In genomic region chr2:233418761-233419625, GRCh38 we compare ENCODE assay signal across 9 cellular contexts.
DNase-seq lines count a peak whose midpoint lies in the region; ATAC-seq and TF ChIP-seq lines count a peak whose summit lies in the region.
"Had no signal": no experiment of that assay in that cellular context is flagged by ENCODE, and none has a peak within 500 bp of the region (broad histone marks: within the 10 kb centered on the region; RNA-seq: fewer than 3 reads in every experiment).

No MANE protein-coding gene starts in this region.

- TF ChIP-seq CTCF in fibroblast of mammary gland (conservative IDR thresholded peaks at IDR 0.05; ENCODE audit: control insufficient read depth, insufficient read depth, low read depth, low read length), result no peak

- H3K4me1 Mint-ChIP-seq in activated CD4-positive, alpha-beta T cell treated with anti-CD3 and anti-CD28 coated beads, Interleukin-2, amount 10 ng/mL, durations not matched to agents 24 days and 14 days, result peaks cover 87% of the 10 kb centered on the region

- no peak overlapping the region for H3K4me3 ChIP-seq in fibroblast of mammary gland (ENCODE audit: control insufficient read depth, low read depth, low read length)
- H3K4me3 ChIP-seq: SK-N-MC had no signal

- peak overlapping the region; percentile 83 for H3K27ac Mint-ChIP-seq in activated CD4-positive, alpha-beta T cell treated with anti-CD3 and anti-CD28 coated beads, Interleukin-2, amount 10 ng/mL, durations not matched to agents 24 days and 14 days

- intact Hi-C loops in activated CD4-positive, alpha-beta T cell treated with anti-CD3 and anti-CD28 coated beads, Interleukin-2, amount 10 ng/mL, durations not matched to agents 24 days and 14 days (cut with micrococcal nuclease), result loop anchor here (2.0 kb wide), 2 partner anchors 14 to 24 kb away; no protein-coding TSS in a partner anchor

- peak overlapping the region; percentile 82 for H3K4me3 Mint-ChIP-seq in activated CD4-positive, alpha-beta T cell treated with anti-CD3 and anti-CD28 coated beads, Interleukin-2, amount 10 ng/mL, durations not matched to agents 24 days and 14 days

- peak; percentile 47 for ATAC-seq in GM19035 (IDR thresholded peaks at IDR 0.05; ENCODE audit: unreplicated experiment)
- peak; percentile 36 for ATAC-seq in HG03196 (IDR thresholded peaks at IDR 0.05; ENCODE audit: unreplicated experiment)
- ATAC-seq in GM18520 (IDR thresholded peaks at IDR 0.05; ENCODE audit: unreplicated experiment), result no peak
- no peak for ATAC-seq in HG03565 (IDR thresholded peaks at IDR 0.05; ENCODE audit: unreplicated experiment)

- H3K9me3 Mint-ChIP-seq in activated CD4-positive, alpha-beta T cell treated with anti-CD3 and anti-CD28 coated beads, Interleukin-2, amount 10 ng/mL, durations not matched to agents 24 days and 14 days, result peaks cover 3% of the 10 kb centered on the region

- H3K27me3 Mint-ChIP-seq in activated CD4-positive, alpha-beta T cell treated with anti-CD3 and anti-CD28 coated beads, Interleukin-2, amount 10 ng/mL, durations not matched to agents 24 days and 14 days, result peaks cover 2% of the 10 kb centered on the region

- H3K36me3 Mint-ChIP-seq in activated CD4-positive, alpha-beta T cell treated with anti-CD3 and anti-CD28 coated beads, Interleukin-2, amount 10 ng/mL, durations not matched to agents 24 days and 14 days (ENCODE audit: low read depth), result peaks cover 36% of the 10 kb centered on the region

- DNase-seq in activated CD4-positive, alpha-beta T cell treated with anti-CD3 and anti-CD28 coated beads, Interleukin-2, amount 10 ng/mL, durations not matched to agents 24 days and 14 days, result peak; percentile 83
- DNase-seq in fibroblast of mammary gland (ENCODE audit: low read depth) (peak; percentile 24), cerebellum (ENCODE audit: low spot score) (no peak)
- peak; percentile 48 to 57 for DNase-seq in stimulated activated CD4-positive, alpha-beta T cell treated with anti-CD3 and anti-CD28 coated beads, Interleukin-2, amount 100 ng/mL, for 24 hours

Comparison
In these comparisons a context has a peak if more than half of its experiments do, and no peak if none do; other contexts are left out.
1. ATAC-seq: peak in GM19035 (single experiment) and HG03196 (single experiment); none in GM18520 (single experiment) and HG03565 (single experiment).